In genomic region chr9:137278061-137278912, GRCh38 we compare ENCODE assay signal across 1 cellular context.
TF ChIP-seq lines count a peak whose summit lies in the region.

No MANE protein-coding gene starts in this region.

TF ChIP-seq in K562, 482 proteins besides CTCF, POLR2A, EP300 and RAD21 (continued from another document):
- TF ChIP-seq E2F4 (CRISPR knock-in tag; IDR thresholded peaks at IDR 0.05; ENCODE audit: low read depth) (no peak), HNRNPLL (IDR thresholded peaks at IDR 0.05; ENCODE audit: low read depth, low read length, poor library complexity, severe bottlenecking) (peak; percentile 96), SIRT6 (IDR thresholded peaks at IDR 0.05; ENCODE audit: low read depth, low read length) (no peak), ZNF212 (CRISPR knock-in tag; IDR thresholded peaks at IDR 0.05) (no peak), RBM39 (optimal IDR thresholded peaks at IDR 0.05; ENCODE audit: low read depth, low read length) (no peak), ETV6 (IDR thresholded peaks at IDR 0.05; ENCODE audit: borderline replicate concordance in 1 of 2, low read depth in 2 of 2, low read length in 1 of 2) (no peak; a peak in 2 of 4 replicates), ETV6 (CRISPR knock-in tag; IDR thresholded peaks at IDR 0.05; ENCODE audit: borderline replicate concordance) (0 out of 2 replicates have a peak, but pooled peaks have one; percentile 8), THAP7 (CRISPR knock-in tag; IDR thresholded peaks at IDR 0.05) (no peak), CTCFL (IDR thresholded peaks at IDR 0.05; ENCODE audit: borderline replicate concordance, insufficient read depth, low read depth, low read length, poor library complexity, severe bottlenecking) (peak; percentile 5), SNRNP70 (optimal IDR thresholded peaks at IDR 0.05; ENCODE audit: low read depth, low read length) (no peak), MCM5 (IDR thresholded peaks at IDR 0.05; ENCODE audit: low read depth) (no peak), ELF1 (tag; IDR thresholded peaks at IDR 0.05) (0 out of 2 replicates have a peak, but pooled peaks have one; percentile 8), GATAD2B (IDR thresholded peaks at IDR 0.05; ENCODE audit: borderline replicate concordance) (0 out of 2 replicates have a peak, but pooled peaks have one; percentile 24), ETV1 (tag; conservative IDR thresholded peaks at IDR 0.05; ENCODE audit: low read depth) (0 out of 2 replicates have a peak, but pooled peaks have one; percentile 19), ZNF639 (CRISPR knock-in tag; conservative IDR thresholded peaks at IDR 0.05 in 1 of 2, IDR thresholded peaks at IDR 0.05 in 1 of 2) (peak in 1 of 2 experiments; percentile 22; a peak in 1 of 4 replicates), RB1 (IDR thresholded peaks at IDR 0.05; ENCODE audit: low read depth) (peak; percentile 32; the same call in 1 of the 2 replicates), ATF7 (IDR thresholded peaks at IDR 0.05) (no peak), EGR1 (conservative IDR thresholded peaks at IDR 0.05) (peak; percentile 82), STAT6 (CRISPR knock-in tag; IDR thresholded peaks at IDR 0.05) (no peak), CCNT2 (IDR thresholded peaks at IDR 0.05; ENCODE audit: borderline replicate concordance, extremely low read depth, insufficient read length, low read depth, low read length) (peak; percentile 9), HLTF (IDR thresholded peaks at IDR 0.05) (no peak), PCBP1 (IDR thresholded peaks at IDR 0.05; ENCODE audit: low read depth, low read length, poor library complexity, severe bottlenecking) (peak; percentile 39), HCFC1 (IDR thresholded peaks at IDR 0.05; ENCODE audit: low read depth, low read length) (no peak), PHTF2 (CRISPR knock-in tag; IDR thresholded peaks at IDR 0.05) (no peak), MAFF (IDR thresholded peaks at IDR 0.05; ENCODE audit: low read length) (no peak), NFIX (CRISPR knock-in tag; IDR thresholded peaks at IDR 0.05; ENCODE audit: low read depth) (no peak)
